In genomic region chr10:32197423-32197822, GRCh38 we compare ENCODE assay signal across 17 cellular contexts.
"Had no signal": no experiment of that assay in that cellular context is flagged by ENCODE, and none has a peak within 500 bp of the region (broad histone marks: within the 10 kb centered on the region; RNA-seq: fewer than 3 reads in every experiment).

No MANE protein-coding gene starts in this region.

- ATAC-seq: left cardiac atrium, WTC11 had no signal

- H3K27ac Mint-ChIP-seq: activated CD4-positive, alpha-beta T cell treated with anti-CD3 and anti-CD28 coated beads, Interleukin-2, amount 10 ng/mL, durations not matched to agents 24 days and 14 days; activated naive CD4-positive, alpha-beta T cell treated with anti-CD3 and anti-CD28 coated beads, Interleukin-2, amount 50 U/mL, for 24 hours; activated T-helper 2 cell treated with anti-CD3 and anti-CD28 coated beads, Interferon-gamma antibody, Interleukin-2, Interleukin-4, amounts not matched to agents 10 μg/mL and 5 μg/mL and 100 μg/mL, durations not matched to agents 14 hours and 24 hours and 36 hours; brain; nephron progenitor cell; WTC11 had no signal

- H3K36me3 ChIP-seq: stomach had no signal

- H3K4me3 ChIP-seq: stomach had no signal

- FAIRE-seq: urothelium cell line had no signal

- DNase-seq: activated CD4-positive, alpha-beta T cell treated with anti-CD3 and anti-CD28 coated beads, Interleukin-2, amount 10 ng/mL, durations not matched to agents 24 days and 14 days; activated T-cell treated with anti-CD3 and anti-CD28 coated beads for 4 hours; amniotic stem cell; cortex of kidney; effector memory CD4-positive, alpha-beta T cell; left cardiac atrium; nephron progenitor cell; stimulated activated CD4-positive, alpha-beta T cell treated with anti-CD3 and anti-CD28 coated beads, Interleukin-4, amount 100 ng/mL, for 1 hour; stimulated activated CD8-positive, alpha-beta memory T cell treated with anti-CD3 and anti-CD28 coated beads, Interleukin-4, amount 100 ng/mL, for 48 hours; stomach had no signal

- H3K27ac ChIP-seq: epithelial cell of prostate, stomach had no signal

- H3K27me3 Mint-ChIP-seq: activated naive CD4-positive, alpha-beta T cell treated with anti-CD3 and anti-CD28 coated beads, Interleukin-2, amount 50 U/mL, for 24 hours; central memory CD8-positive, alpha-beta T cell had no signal

- H3K27me3 ChIP-seq: stomach had no signal

- H3K4me1 Mint-ChIP-seq: activated CD4-positive, alpha-beta T cell treated with anti-CD3 and anti-CD28 coated beads, Interleukin-2, amount 10 ng/mL, durations not matched to agents 24 days and 14 days; activated naive CD4-positive, alpha-beta T cell treated with anti-CD3 and anti-CD28 coated beads, Interleukin-2, amount 50 U/mL, for 24 hours; brain; central memory CD8-positive, alpha-beta T cell had no signal

- H3K9me3 Mint-ChIP-seq: activated CD4-positive, alpha-beta T cell treated with anti-CD3 and anti-CD28 coated beads, Interleukin-2, amount 10 ng/mL, durations not matched to agents 24 days and 14 days; activated naive CD4-positive, alpha-beta T cell treated with anti-CD3 and anti-CD28 coated beads, Interleukin-2, amount 50 U/mL, for 24 hours; activated T-helper 2 cell treated with anti-CD3 and anti-CD28 coated beads, Interferon-gamma antibody, Interleukin-2, Interleukin-4, amounts not matched to agents 10 μg/mL and 5 μg/mL and 100 μg/mL, durations not matched to agents 14 hours and 24 hours and 36 hours; central memory CD8-positive, alpha-beta T cell; nephron progenitor cell; WTC11 had no signal

- H3K36me3 Mint-ChIP-seq: activated naive CD4-positive, alpha-beta T cell treated with anti-CD3 and anti-CD28 coated beads, Interleukin-2, amount 50 U/mL, for 24 hours; brain; WTC11 had no signal

- H3K9me3 ChIP-seq: stomach had no signal

- H3K4me3 Mint-ChIP-seq: activated CD4-positive, alpha-beta T cell treated with anti-CD3 and anti-CD28 coated beads, Interleukin-2, amount 10 ng/mL, durations not matched to agents 24 days and 14 days; activated naive CD4-positive, alpha-beta T cell treated with anti-CD3 and anti-CD28 coated beads, Interleukin-2, amount 50 U/mL, for 24 hours; brain; central memory CD8-positive, alpha-beta T cell; nephron progenitor cell; WTC11 had no signal
